ENCODE assay signal across 8 cellular contexts in the genomic region with DNA sequence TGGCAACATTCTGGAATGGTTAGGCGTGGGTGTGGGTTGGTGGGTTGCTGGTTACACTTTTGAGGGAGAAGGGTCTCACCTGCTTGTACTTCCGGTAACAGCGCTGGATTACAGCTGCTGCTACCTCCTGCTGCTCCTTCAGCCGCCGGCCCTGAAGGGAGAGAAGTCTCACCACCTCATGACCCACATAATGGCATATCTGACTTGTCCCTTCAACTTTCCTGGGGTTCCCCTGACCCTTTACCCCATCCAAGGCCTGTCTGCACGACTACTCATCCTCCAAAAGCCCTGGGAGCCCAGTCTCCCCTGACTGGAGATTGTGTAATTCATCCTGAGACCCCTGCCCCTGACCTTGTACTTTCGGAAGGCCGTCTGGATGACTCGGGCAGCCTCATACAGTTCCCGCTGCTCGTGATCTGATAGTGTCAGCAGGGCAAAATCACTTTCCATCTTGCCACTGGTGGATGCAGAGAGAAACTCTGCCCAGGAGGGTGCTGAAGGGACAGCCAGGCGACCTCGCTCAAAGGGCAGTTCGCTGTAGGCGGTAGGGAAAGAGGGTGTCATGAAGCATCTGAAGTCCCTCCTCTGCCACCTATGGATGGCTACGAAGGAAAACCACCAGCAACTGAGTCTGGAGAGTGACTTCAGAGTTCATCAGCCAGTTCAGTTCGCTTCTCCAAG. TPM values are rescaled to one million over a fixed set of nuclear protein-coding genes. Genes with fewer than 3 reads are reported as not detected.
DNase-seq lines count a peak whose midpoint lies in the region; ATAC-seq and TF ChIP-seq lines count a peak whose summit lies in the region.

No MANE protein-coding gene starts in this region.

- WGBS in prostate gland: 81% methylated on average over 17 of the region's 17 CpGs

- TF ChIP-seq POLR2A in prostate gland (IDR thresholded peaks at IDR 0.05): no peak

- H3K4me3 ChIP-seq in ascending aorta: no peak overlapping the region
- peak overlapping the region; percentile 94 for H3K4me3 ChIP-seq in lower lobe of right lung
- no peak overlapping the region for H3K4me3 ChIP-seq in prostate gland

- intact Hi-C loops in ascending aorta (cut with DNase I): loop anchor here (5.0 kb wide), 1 partner anchor 827 kb away; the partner anchor contains the start of genes CYB5D2 and ZZEF1
- intact Hi-C loops in lower lobe of right lung (cut with DNase I): no loop called here
- intact Hi-C loops in prostate gland (cut with DNase I): no loop called here

- no peaks in the 10 kb centered on the region for H3K27me3 ChIP-seq in ascending aorta
- no peaks in the 10 kb centered on the region for H3K27me3 ChIP-seq in lower lobe of right lung (ENCODE audit: low read depth)
- H3K27me3 ChIP-seq in prostate gland (replicated peaks; ENCODE audit: insufficient read depth): no peaks in the 10 kb centered on the region

- H3K27ac ChIP-seq in ascending aorta: peak overlapping the region; percentile 58 to 94
- peak overlapping the region; percentile 34 for H3K27ac ChIP-seq in lower lobe of right lung
- H3K27ac ChIP-seq in prostate gland: no peak overlapping the region

- H3K36me3 ChIP-seq in ascending aorta (peaks cover 22 to 42% of the 10 kb centered on the region in 2 donors), lower lobe of right lung (peaks cover 55% of the 10 kb centered on the region), prostate gland (peaks cover 4 to 8% of the 10 kb centered on the region in 2 donors)

- TF ChIP-seq CTCF in ascending aorta (IDR thresholded peaks at IDR 0.05): no peak
- TF ChIP-seq CTCF in lower lobe of right lung (IDR thresholded peaks at IDR 0.05): no peak
- TF ChIP-seq CTCF in GM10266 (IDR thresholded peaks at IDR 0.05; ENCODE audit: control insufficient read depth, insufficient read depth, low read depth, missing control alignments): no peak
- TF ChIP-seq CTCF in prostate gland (IDR thresholded peaks at IDR 0.05): no peak

- H3K4me1 ChIP-seq in ascending aorta (peaks cover 9 to 25% of the 10 kb centered on the region in 2 donors), lower lobe of right lung (peaks cover 52% of the 10 kb centered on the region), prostate gland (replicated peaks) (peaks cover 12% of the 10 kb centered on the region)

- H3K9me3 ChIP-seq in ascending aorta: no peaks in the 10 kb centered on the region
- no peaks in the 10 kb centered on the region for H3K9me3 ChIP-seq in lower lobe of right lung
- no peaks in the 10 kb centered on the region for H3K9me3 ChIP-seq in prostate gland

- DNase-seq in stimulated activated CD4-positive, alpha-beta T cell treated with anti-CD3 and anti-CD28 coated beads, Interleukin-12 subunit alpha, Interleukin-12 subunit beta, amount 100 ng/mL, for 48 hours (ENCODE audit: low read depth in 2 of 3, low spot score in 1 of 3): peak in 2 of 3 donors; percentile 28 to 42
- DNase-seq in stimulated activated CD4-positive, alpha-beta T cell treated with anti-CD3 and anti-CD28 coated beads, Interleukin-4, amount 100 ng/mL, for 4 hours: no peak
- DNase-seq in ascending aorta (ENCODE audit: low spot score in 2 of 2) (no peak), lower lobe of right lung (no peak), GM03348 (ENCODE audit: low spot score) (no peak), GM10266 (ENCODE audit: extremely low spot score) (no peak), prostate gland (ENCODE audit: low spot score) (no peak)

- no peak for ATAC-seq in lower lobe of right lung
- no peak for ATAC-seq in HG03097 (IDR thresholded peaks at IDR 0.05; ENCODE audit: low FRiP score, unreplicated experiment)

RNA-seq across cellular contexts. Expression of gene SPAG7, which starts 2.1 kb away (rescaled TPM):
- 4.9 TPM for total RNA-seq in ascending aorta
- total RNA-seq in lower lobe of right lung: 56.3 TPM
- 10 to 100 TPM; 54.2 to 72.0 TPM for total RNA-seq in prostate gland

RNA-seq across cellular contexts. Expression of gene CAMTA2, which starts 17.8 kb away (rescaled TPM):
- total RNA-seq in ascending aorta: 72.1 TPM
- 49.9 TPM for total RNA-seq in lower lobe of right lung
- 10 to 100 TPM; 13.6 to 40.2 TPM for total RNA-seq in prostate gland

RNA-seq across cellular contexts. Expression of gene ENO3, which starts 18.8 kb away (rescaled TPM):
- total RNA-seq in ascending aorta: not detected
- total RNA-seq in lower lobe of right lung: 8.2 TPM
- 10 to 100 TPM in 1 of 2 donors, 1 to 10 TPM in 1; 9.7 to 10.2 TPM for total RNA-seq in prostate gland

RNA-seq across cellular contexts. Expression of gene PFN1, which starts 21.4 kb away (rescaled TPM):
- total RNA-seq in ascending aorta (1,046 TPM), lower lobe of right lung (528 TPM), prostate gland (1,000 to 10,000 TPM in 1 of 2 donors, 100 to 1,000 TPM in 1; 646 to 1,039 TPM)

RNA-seq across cellular contexts. Expression of gene INCA1, which starts 27.6 kb away (rescaled TPM):
- total RNA-seq in ascending aorta (not detected), lower lobe of right lung (1.9 TPM), prostate gland (1 to 10 TPM; 2.5 to 8.4 TPM)

Comparison
In these comparisons a context has a peak if more than half of its experiments do, and no peak if none do; other contexts are left out.
1. DNase-seq: peak in stimulated activated CD4-positive, alpha-beta T cell treated with anti-CD3 and anti-CD28 coated beads, Interleukin-12 subunit alpha, Interleukin-12 subunit beta, amount 100 ng/mL, for 48 hours (2 of 3); none in stimulated activated CD4-positive, alpha-beta T cell treated with anti-CD3 and anti-CD28 coated beads, Interleukin-4, amount 100 ng/mL, for 4 hours (0 of 2), ascending aorta (0 of 2), lower lobe of right lung (single experiment), GM03348 (single experiment), GM10266 (single experiment) and prostate gland (single experiment).
2. H3K27ac ChIP-seq: peak in ascending aorta (2 of 2) and lower lobe of right lung (single experiment); none in prostate gland (0 of 2).